15 cellular contexts compared by ENCODE assay signal in genomic region chr9:14306188-14306587, GRCh38. TPM values are rescaled to one million over a fixed set of nuclear protein-coding genes. Genes with fewer than 3 reads are reported as not detected.
"Had no signal": no experiment of that assay in that cellular context is flagged by ENCODE, and none has a peak within 500 bp of the region (broad histone marks: within the 10 kb centered on the region; RNA-seq: fewer than 3 reads in every experiment).

No MANE protein-coding gene starts in this region.

- H3K4me1 Mint-ChIP-seq: naive thymus-derived CD8-positive, alpha-beta T cell had no signal

- H3K4me3 Mint-ChIP-seq: activated T-helper 1 cell treated with anti-CD3 and anti-CD28 coated beads, Interleukin-12 subunit alpha, Interleukin-12 subunit beta, Interleukin-2, Interleukin-4 antibody, amounts not matched to agents 30 ng/mL and 10 ng/mL and 1 ng/mL, durations not matched to agents 14 hours and 24 hours and 36 hours; naive thymus-derived CD8-positive, alpha-beta T cell; WTC11 had no signal

- H3K9me3 ChIP-seq: esophagus muscularis mucosa, stomach, tibial artery, vagina had no signal

- H3K27ac ChIP-seq: esophagus muscularis mucosa, SK-N-MC, stomach, tibial artery, vagina had no signal

- ATAC-seq: naive thymus-derived CD8-positive, alpha-beta T cell had no signal

- H3K4me3 ChIP-seq: esophagus muscularis mucosa, SK-N-MC, stomach, tibial artery, vagina had no signal

- H3K27ac Mint-ChIP-seq: activated T-helper 1 cell treated with anti-CD3 and anti-CD28 coated beads, Interleukin-12 subunit alpha, Interleukin-12 subunit beta, Interleukin-2, Interleukin-4 antibody, amounts not matched to agents 30 ng/mL and 10 ng/mL and 1 ng/mL, durations not matched to agents 14 hours and 24 hours and 36 hours; naive thymus-derived CD8-positive, alpha-beta T cell; WTC11 had no signal

- FAIRE-seq: endometrium had no signal

- H3K36me3 ChIP-seq: vagina had no signal

- H3K36me3 Mint-ChIP-seq: naive thymus-derived CD8-positive, alpha-beta T cell had no signal

- H3K9me3 Mint-ChIP-seq: activated T-helper 1 cell treated with anti-CD3 and anti-CD28 coated beads, Interleukin-12 subunit alpha, Interleukin-12 subunit beta, Interleukin-2, Interleukin-4 antibody, amounts not matched to agents 30 ng/mL and 10 ng/mL and 1 ng/mL, durations not matched to agents 14 hours and 24 hours and 36 hours; WTC11 had no signal

- H3K27me3 ChIP-seq: esophagus muscularis mucosa, stomach, tibial artery, vagina had no signal

- DNase-seq: activated CD4-positive, alpha-beta T cell treated with anti-CD3 and anti-CD28 coated beads for 48 hours; activated naive CD4-positive, alpha-beta T cell; foreskin fibroblast; midbrain; naive thymus-derived CD8-positive, alpha-beta T cell; stimulated activated CD4-positive, alpha-beta T cell treated with anti-CD3 and anti-CD28 coated beads, Interleukin-4, amount 100 ng/mL, for 4 hours; stomach; T-helper 1 cell; tibial artery had no signal

RNA-seq across cellular contexts. Expression of gene NFIB, which starts 7.8 kb away (rescaled TPM):
- total RNA-seq: activated T-helper 1 cell treated with anti-CD3 and anti-CD28 coated beads, Interleukin-12 subunit alpha, Interleukin-12 subunit beta, Interleukin-2, Interleukin-4 antibody, amounts not matched to agents 30 ng/mL and 10 ng/mL and 1 ng/mL, durations not matched to agents 14 hours and 24 hours and 36 hours; naive thymus-derived CD8-positive, alpha-beta T cell had no signal
